In the genomic region with DNA sequence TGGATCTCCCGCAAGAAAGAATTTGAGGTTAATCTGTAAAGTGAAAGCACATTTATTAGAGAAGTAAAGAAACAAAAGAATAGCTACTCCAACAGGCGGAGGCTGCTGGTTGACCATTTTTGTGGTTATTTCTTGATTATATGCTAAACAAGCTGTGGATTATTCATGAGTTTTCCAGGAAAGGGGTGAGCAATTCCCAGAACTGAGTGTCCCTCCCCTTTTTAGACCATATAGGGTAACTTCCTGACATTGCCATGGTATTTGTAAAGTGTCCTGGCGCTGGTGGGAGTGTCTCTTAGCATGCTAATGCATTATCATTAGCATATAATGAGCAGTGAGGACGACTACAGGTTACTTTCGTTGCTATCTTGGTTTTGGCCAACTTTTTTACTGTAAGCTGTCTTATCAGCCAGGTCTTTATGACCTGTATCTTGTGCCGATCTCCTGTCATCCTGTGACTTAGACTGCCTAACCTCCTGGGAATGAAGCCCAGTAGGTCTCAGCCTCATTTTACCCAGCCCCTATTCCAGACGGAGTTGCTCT, we compare ENCODE assay signal across 26 cellular contexts. TPM values are rescaled to one million over a fixed set of nuclear protein-coding genes. Genes with fewer than 3 reads are reported as not detected.
"Had no signal": no experiment of that assay in that cellular context is flagged by ENCODE, and none has a peak within 500 bp of the region (broad histone marks: within the 10 kb centered on the region; RNA-seq: fewer than 3 reads in every experiment).

No MANE protein-coding gene starts in this region.

- ATAC-seq: naive thymus-derived CD8-positive, alpha-beta T cell; psoas muscle; right lobe of liver; stimulated activated memory B cell treated with anti-CD40 and anti-IgM and Interleukin-4, amounts not matched to agents 10 μg/mL and 1 μg/mL and 100 μg/mL, for 72 hours; stimulated activated naive CD8-positive, alpha-beta T cell treated with anti-CD3 and anti-CD28 coated beads, Interleukin-15, amount 100 ng/mL, for 72 hours had no signal

- H3K9me3 ChIP-seq: left ventricle myocardium inferior, neutrophil, psoas muscle, right lobe of liver, upper lobe of left lung, vagina had no signal

- H3K27me3 ChIP-seq: neutrophil, right lobe of liver, tibial nerve, upper lobe of left lung, vagina had no signal

- H3K4me1 ChIP-seq: left ventricle myocardium inferior, parathyroid adenoma, psoas muscle, right lobe of liver, tibial nerve, upper lobe of left lung, vagina had no signal

- H3K4me3 ChIP-seq: left ventricle myocardium inferior, lung, psoas muscle, right lobe of liver, smooth muscle cell, tibial nerve, upper lobe of left lung, vagina had no signal

- DNase-seq: hypothalamus; islet precursor cell; left ventricle myocardium inferior; naive thymus-derived CD8-positive, alpha-beta T cell; occipital lobe; psoas muscle; right lobe of liver; stimulated activated CD4-positive, alpha-beta T cell treated with anti-CD3 and anti-CD28 coated beads, Interleukin-1b, Interleukin-23, amount 100 ng/mL, for 48 hours; stimulated activated CD4-positive, alpha-beta T cell treated with anti-CD3 and anti-CD28 coated beads, Interleukin-2, amount 100 ng/mL, for 48 hours; stimulated activated CD4-positive, alpha-beta T cell treated with anti-CD3 and anti-CD28 coated beads, Interleukin-4, amount 100 ng/mL, for 4 hours; stimulated activated CD8-positive, alpha-beta memory T cell treated with anti-CD3 and anti-CD28 coated beads, Interleukin-4, amount 100 ng/mL, for 48 hours; stimulated activated naive CD4-positive, alpha-beta T cell treated with Interleukin-2 at 50 U/mL for 16 hours; stimulated activated naive CD8-positive, alpha-beta T cell treated with anti-CD3 and anti-CD28 coated beads, Interleukin-15, amount 100 ng/mL, for 72 hours; substantia nigra; upper lobe of left lung had no signal

- H3K36me3 ChIP-seq: left ventricle myocardium inferior, neutrophil, right lobe of liver, tibial nerve, upper lobe of left lung, vagina had no signal

- H2AFZ ChIP-seq: parathyroid adenoma had no signal

- H3K27ac ChIP-seq: left ventricle myocardium inferior, neutrophil, parathyroid adenoma, psoas muscle, right lobe of liver, tibial nerve, upper lobe of left lung, vagina had no signal

- H3K4me2 ChIP-seq: smooth muscle cell had no signal

- H3K79me2 ChIP-seq: parathyroid adenoma had no signal

- H3K9ac ChIP-seq: parathyroid adenoma had no signal

RNA-seq across cellular contexts. Expression of gene HS3ST4, which starts 12.2 kb away (rescaled TPM):
- total RNA-seq: left ventricle myocardium inferior; mesenteric fat pad; naive thymus-derived CD8-positive, alpha-beta T cell; osteocyte; posterior vena cava; psoas muscle; right lobe of liver; skeletal muscle tissue had no signal
- polyA plus RNA-seq: lung; naive thymus-derived CD8-positive, alpha-beta T cell had no signal
